8 cellular contexts compared by ENCODE assay signal in genomic region chr10:128047991-128048826, GRCh38.
A peak's percentile ranks its signal among the peaks of the same experiment; 100 is the strongest.
DNase-seq lines count a peak whose midpoint lies in the region; ATAC-seq and TF ChIP-seq lines count a peak whose summit lies in the region.

No MANE protein-coding gene starts in this region.

- H3K4me3 ChIP-seq in osteoblast (ENCODE audit: insufficient read depth, low read length) (peak overlapping the region; percentile 60), lower leg skin (ENCODE audit: low read depth, poor library complexity, severe bottlenecking) (no peak overlapping the region), WERI-Rb-1 (ENCODE audit: low read depth, low read length) (no peak overlapping the region)

- no peaks in the 10 kb centered on the region for H4K20me1 ChIP-seq in osteoblast (ENCODE audit: insufficient read depth, low read length)

- intact Hi-C loops in lower leg skin (cut with DNase I; ENCODE audit: low total_unique reads): no loop called here

- peak; percentile 86 for DNase-seq in SIG-M5 treated with dmso at 0.1 percent for 504 hours (lab: John Stamatoyannopoulos, UW; ENCODE audit: unreplicated experiment)
- DNase-seq in epithelial cell of prostate (ENCODE audit: low read depth, low spot score): no peak
- peak; percentile 84 for DNase-seq in osteoblast (ENCODE audit: insufficient read length, low spot score, missing footprints)
- no peak for DNase-seq in lower leg skin (ENCODE audit: low spot score in 2 of 2)
- DNase-seq in NCI-H2107 (lab: John Stamatoyannopoulos, UW): no peak
- DNase-seq in WERI-Rb-1: no peak

- no peak overlapping the region for H2AFZ ChIP-seq in osteoblast (ENCODE audit: low read length)

- no peak for TF ChIP-seq POLR2A in lower leg skin (IDR thresholded peaks at IDR 0.05)

- ATAC-seq in GM18867 (IDR thresholded peaks at IDR 0.05; ENCODE audit: unreplicated experiment): peak; percentile 31
- peak; percentile 36 for ATAC-seq in HG02885 (IDR thresholded peaks at IDR 0.05; ENCODE audit: poor library complexity, unreplicated experiment)

- H3K27me3 ChIP-seq in osteoblast (ENCODE audit: insufficient read depth, low read length) (no peaks in the 10 kb centered on the region), WERI-Rb-1 (ENCODE audit: insufficient read depth, low read depth, severe bottlenecking) (no peaks in the 10 kb centered on the region)

- peak overlapping the region; percentile 77 for H3K4me2 ChIP-seq in osteoblast (ENCODE audit: insufficient read depth, low read length)

- H3K36me3 ChIP-seq in osteoblast (ENCODE audit: insufficient read depth, low read length) (peaks cover 3% of the 10 kb centered on the region), WERI-Rb-1 (no peaks in the 10 kb centered on the region)

- H3K9me3 ChIP-seq in osteoblast (ENCODE audit: low read depth, low read length) (no peaks in the 10 kb centered on the region), WERI-Rb-1 (ENCODE audit: severe bottlenecking) (no peaks in the 10 kb centered on the region)

- WGBS in lower leg skin, 2 donors: 30 to 32% methylated on average over 21 of the region's 21 CpGs

- TF ChIP-seq CTCF in osteoblast (IDR thresholded peaks at IDR 0.05; ENCODE audit: extremely low read depth, low read depth, low read length): no peak
- TF ChIP-seq CTCF in lower leg skin (IDR thresholded peaks at IDR 0.05): no peak
- TF ChIP-seq CTCF in WERI-Rb-1 (IDR thresholded peaks at IDR 0.05; ENCODE audit: low read depth, low read length): no peak

- peaks cover 13% of the 10 kb centered on the region for H3K4me1 ChIP-seq in osteoblast (ENCODE audit: insufficient read depth, low read length)

- no peaks in the 10 kb centered on the region for H3K79me2 ChIP-seq in osteoblast (ENCODE audit: insufficient read depth, low read length)

- H3K27ac ChIP-seq in epithelial cell of prostate (peak overlapping the region; percentile 98), osteoblast (ENCODE audit: low read depth, low read length) (peak overlapping the region; percentile 60), WERI-Rb-1 (no peak overlapping the region)

Comparison
In these comparisons a context has a peak if more than half of its experiments do, and no peak if none do; other contexts are left out.
1. DNase-seq: peak in SIG-M5 treated with dmso at 0.1 percent for 504 hours (single experiment) and osteoblast (single experiment); none in epithelial cell of prostate (single experiment), lower leg skin (0 of 2), NCI-H2107 (single experiment) and WERI-Rb-1 (single experiment).